ENCODE assay signal across 21 cellular contexts in genomic region chrX:154008521-154008920, GRCh38. TPM values are rescaled to one million over a fixed set of nuclear protein-coding genes. Genes with fewer than 3 reads are reported as not detected.
DNase-seq lines count a peak whose midpoint lies in the region; ATAC-seq, FAIRE-seq and TF ChIP-seq lines count a peak whose summit lies in the region.
"Had no signal": no experiment of that assay in that cellular context is flagged by ENCODE, and none has a peak within 500 bp of the region (broad histone marks: within the 10 kb centered on the region; RNA-seq: fewer than 3 reads in every experiment).

No MANE protein-coding gene starts in this region.

- no peak for TF ChIP-seq CTCF in CD14-positive monocyte (IDR thresholded peaks at IDR 0.05)
- no peak for TF ChIP-seq CTCF in MM.1S (IDR thresholded peaks at IDR 0.05; ENCODE audit: low read length)
- no peak for TF ChIP-seq CTCF in astrocyte (IDR thresholded peaks at IDR 0.05; ENCODE audit: insufficient read depth, low read depth, low read length)
- TF ChIP-seq CTCF in uterus (IDR thresholded peaks at IDR 0.05) = no peak

- no peak for DNase-seq in CD14-positive monocyte (ENCODE audit: low spot score)
- peak; percentile 62 for DNase-seq in MM.1S
- DNase-seq in astrocyte (ENCODE audit: low read depth) = no peak
- DNase-seq in foreskin melanocyte = no peak
- DNase-seq in SIG-M5 (lab: John Stamatoyannopoulos, UW) = no peak
- no peak for DNase-seq in uterus
- DNase-seq in posterior vena cava (ENCODE audit: low spot score) = no peak
- DNase-seq: activated CD8-positive, alpha-beta memory T cell treated with anti-CD3 and anti-CD28 coated beads for 24 hours; natural killer cell; NCI-H1048; NCI-H748 treated with DMSO at 0.1 percent for 48 hours; PC-3; stimulated activated CD4-positive, alpha-beta T cell treated with anti-CD3 and anti-CD28 coated beads, Interleukin-1b, Interleukin-23, amount 100 ng/mL, for 48 hours; upper lobe of left lung had no signal

- H3K4me1 Mint-ChIP-seq in CD14-positive monocyte (peaks cover 45% of the 10 kb centered on the region), astrocyte (ENCODE audit: low read depth, unreplicated experiment) (no peaks in the 10 kb centered on the region)

- no peaks in the 10 kb centered on the region for H3K9me2 ChIP-seq in MM.1S (replicated peaks; ENCODE audit: insufficient read depth, low read length)

- peaks cover 15% of the 10 kb centered on the region for H3F3A ChIP-seq in MM.1S (ENCODE audit: insufficient read depth, low read length)

- H3K4me1 ChIP-seq in MM.1S (ENCODE audit: low read length) = peaks cover 39% of the 10 kb centered on the region
- H3K4me1 ChIP-seq in astrocyte (ENCODE audit: insufficient read depth, low read length) = no peaks in the 10 kb centered on the region
- H3K4me1 ChIP-seq in uterus = no peaks in the 10 kb centered on the region
- H3K4me1 ChIP-seq: parathyroid adenoma, SJSA1 had no signal

- peak overlapping the region; percentile 29; the same call in 1 of the 2 replicates for H3K9ac ChIP-seq in MM.1S (ENCODE audit: low read length)
- no peak overlapping the region for H3K9ac ChIP-seq in astrocyte (ENCODE audit: low read length)
- H3K9ac ChIP-seq: parathyroid adenoma had no signal

- H2AFZ ChIP-seq in MM.1S (ENCODE audit: low read length) (no peak overlapping the region), astrocyte (ENCODE audit: low read depth, low read length) (no peak overlapping the region)
- H2AFZ ChIP-seq: parathyroid adenoma had no signal

- H3K27me3 Mint-ChIP-seq in CD14-positive monocyte (ENCODE audit: low read depth in 3 of 3) (peaks cover 0 to 44% (median 0%) of the 10 kb centered on the region in 3 donors), astrocyte (ENCODE audit: low read depth, unreplicated experiment) (no peaks in the 10 kb centered on the region)

- H4K20me1 ChIP-seq in MM.1S (ENCODE audit: insufficient read depth, low read length) (no peaks in the 10 kb centered on the region), astrocyte (ENCODE audit: insufficient read depth, low read length) (peaks cover 6% of the 10 kb centered on the region)

- H3K9me3 ChIP-seq in MM.1S (replicated peaks; ENCODE audit: insufficient read depth, low read length) = no peaks in the 10 kb centered on the region
- no peaks in the 10 kb centered on the region for H3K9me3 ChIP-seq in astrocyte (ENCODE audit: insufficient read depth, low read depth, low read length)
- no peaks in the 10 kb centered on the region for H3K9me3 ChIP-seq in uterus
- H3K9me3 ChIP-seq: gastroesophageal sphincter, SJSA1, upper lobe of left lung had no signal

- H3K27ac ChIP-seq in MM.1S (ENCODE audit: low read length) = peak overlapping the region; percentile 81
- no peak overlapping the region for H3K27ac ChIP-seq in astrocyte (ENCODE audit: low read depth, low read length)
- no peak overlapping the region for H3K27ac ChIP-seq in uterus
- H3K27ac ChIP-seq: gastroesophageal sphincter, parathyroid adenoma, SJSA1 had no signal

- H3K27me3 ChIP-seq in MM.1S (replicated peaks; ENCODE audit: insufficient read depth, low read length) (no peaks in the 10 kb centered on the region), astrocyte (ENCODE audit: insufficient read depth, low read length) (no peaks in the 10 kb centered on the region), uterus (no peaks in the 10 kb centered on the region)
- H3K27me3 ChIP-seq: gastroesophageal sphincter, SJSA1, upper lobe of left lung had no signal

- peak overlapping the region; percentile 41; the same call in 1 of the 2 replicates for H3K4me2 ChIP-seq in MM.1S (ENCODE audit: low read depth, low read length)
- no peak overlapping the region for H3K4me2 ChIP-seq in astrocyte (ENCODE audit: low read length)

- H3K4me3 ChIP-seq in MM.1S (ENCODE audit: low read length) (no peak overlapping the region), astrocyte (ENCODE audit: insufficient read depth, low read depth, low read length) (no peak overlapping the region), uterus (no peak overlapping the region)
- H3K4me3 ChIP-seq: gastroesophageal sphincter, K562, SJSA1, upper lobe of left lung had no signal

- H3K79me2 ChIP-seq in MM.1S (ENCODE audit: low read length) (peaks cover 21% of the 10 kb centered on the region), astrocyte (ENCODE audit: insufficient read depth, low read length) (no peaks in the 10 kb centered on the region)
- H3K79me2 ChIP-seq: parathyroid adenoma had no signal

- H3K4me3 Mint-ChIP-seq in CD14-positive monocyte (peak overlapping the region; percentile 6 to 79), astrocyte (ENCODE audit: unreplicated experiment) (no peak overlapping the region)
- H3K4me3 Mint-ChIP-seq: natural killer cell had no signal

- ATAC-seq in GM18517 (IDR thresholded peaks at IDR 0.05; ENCODE audit: unreplicated experiment) = peak; percentile 22
- ATAC-seq: esophagus mucosa, gastroesophageal sphincter, HCT116, K562, natural killer cell, PC-3 had no signal

- peak overlapping the region; percentile 76 to 95 (median 93) for H3K27ac Mint-ChIP-seq in CD14-positive monocyte
- no peak overlapping the region for H3K27ac Mint-ChIP-seq in astrocyte (ENCODE audit: unreplicated experiment)

- peaks cover 33 to 34% of the 10 kb centered on the region in 2 donors for H3K36me3 Mint-ChIP-seq in CD14-positive monocyte
- peaks cover 4% of the 10 kb centered on the region for H3K36me3 Mint-ChIP-seq in astrocyte (ENCODE audit: low read depth, unreplicated experiment)
- H3K36me3 Mint-ChIP-seq: natural killer cell had no signal

- H3K9me3 Mint-ChIP-seq in CD14-positive monocyte (peaks cover 0 to 7% (median 0%) of the 10 kb centered on the region in 7 donors), astrocyte (ENCODE audit: unreplicated experiment) (no peaks in the 10 kb centered on the region)
- H3K9me3 Mint-ChIP-seq: natural killer cell had no signal

- no peaks in the 10 kb centered on the region for H3K36me3 ChIP-seq in MM.1S (replicated peaks; ENCODE audit: insufficient read depth, low read length)
- peaks cover 2% of the 10 kb centered on the region for H3K36me3 ChIP-seq in astrocyte (ENCODE audit: insufficient read depth, low read length)
- no peaks in the 10 kb centered on the region for H3K36me3 ChIP-seq in uterus

- TF ChIP-seq POLR2A in uterus (IDR thresholded peaks at IDR 0.05) = no peak

- intact Hi-C loops in CD14-positive monocyte (cut with micrococcal nuclease) (loop anchor here in 1 of 2 donors (5.0 kb wide), 1 partner anchor 36 kb away; the partner anchor contains the start of genes HCFC1 and TMEM187), uterus (cut with DNase I; ENCODE audit: low total_unique reads) (no loop called here), posterior vena cava (cut with DNase I) (no loop called here)

- peak; percentile 45 for FAIRE-seq in astrocyte (lab: Jason Lieb, UNC)
- FAIRE-seq: K562 had no signal

RNA-seq across cellular contexts. Expression of gene IRAK1, which starts 11.2 kb away (rescaled TPM):
- 10 to 100 TPM; 47.8 to 49.5 TPM for polyA plus RNA-seq in CD14-positive monocyte
- total RNA-seq in astrocyte = 67.6 and 69.6 TPM in 2 replicates
- total RNA-seq in uterus = 10 to 100 TPM in 3 of 4 donors, 1 to 10 TPM in 1; 9.7 to 52.6 (median 35.8) TPM
- 100 to 1,000 TPM in 1 of 2 donors, 10 to 100 TPM in 1; 88.2 to 114 TPM for total RNA-seq in posterior vena cava

RNA-seq across cellular contexts. Expression of gene TMEM187, which starts 36.0 kb away (rescaled TPM):
- polyA plus RNA-seq in CD14-positive monocyte = 1 to 10 TPM; 2.8 to 4.9 TPM
- total RNA-seq in astrocyte = 8.6 and 10.6 TPM in 2 replicates
- total RNA-seq in uterus = 1 to 10 TPM in 3 of 4 donors, not detected in 1; 2.5 to 9.6 (median 6.2) TPM
- 1 to 10 TPM; 6.9 to 9.3 TPM for total RNA-seq in posterior vena cava

RNA-seq across cellular contexts. Expression of gene HCFC1, which starts 36.9 kb away (rescaled TPM):
- 1 to 10 TPM; 1.9 to 3.8 TPM for polyA plus RNA-seq in CD14-positive monocyte
- total RNA-seq in astrocyte (58.1 and 61.2 TPM in 2 replicates), uterus (10 to 100 TPM; 20.9 to 65.7 (median 37.3) TPM), posterior vena cava (10 to 100 TPM; 36.9 to 44.6 TPM)
